In genomic region chr9:81822263-81822865, GRCh38 we compare ENCODE assay signal across 21 cellular contexts.
DNase-seq lines count a peak whose midpoint lies in the region; ATAC-seq, FAIRE-seq and TF ChIP-seq lines count a peak whose summit lies in the region.
"Had no signal": no experiment of that assay in that cellular context is flagged by ENCODE, and none has a peak within 500 bp of the region (broad histone marks: within the 10 kb centered on the region; RNA-seq: fewer than 3 reads in every experiment).

No MANE protein-coding gene starts in this region.

- H4K20me1 ChIP-seq in IMR-90 (ENCODE audit: insufficient read depth, low read length) (no peaks in the 10 kb centered on the region), keratinocyte (ENCODE audit: control insufficient read depth, extremely low read depth, insufficient read depth, low read length) (no peaks in the 10 kb centered on the region)

- H3K36me3 ChIP-seq in IMR-90 (ENCODE audit: control insufficient read depth, insufficient read depth, low read length) (no peaks in the 10 kb centered on the region), WERI-Rb-1 (no peaks in the 10 kb centered on the region), keratinocyte (ENCODE audit: control insufficient read depth in 2 of 2, extremely low read depth in 1 of 2, insufficient read depth in 2 of 2, low read length in 2 of 2) (no peaks in the 10 kb centered on the region)

- H2BK20ac ChIP-seq in IMR-90 (ENCODE audit: low read depth, low read length) = peak overlapping the region; percentile 22; the same call in 1 of the 2 replicates

- H3K27ac ChIP-seq in IMR-90 (ENCODE audit: insufficient read depth, low read length) (no peak overlapping the region), WERI-Rb-1 (peak overlapping the region; percentile 53), keratinocyte (ENCODE audit: control insufficient read depth, insufficient read depth, low read length) (peak overlapping the region; percentile 59), foreskin keratinocyte (no peak overlapping the region)
- H3K27ac ChIP-seq: HL-60, PC-9 had no signal

- H4K91ac ChIP-seq in IMR-90 (ENCODE audit: insufficient read depth, low read depth, low read length) = peak overlapping the region; percentile 9; the same call in 1 of the 2 replicates

- peak overlapping the region; percentile 64; the same call in 1 of the 3 replicates for H2BK15ac ChIP-seq in IMR-90 (ENCODE audit: low read depth, low read length)

- DNase-seq in IMR-90 = no peak
- peak; percentile 91 for DNase-seq in WERI-Rb-1
- no peak for DNase-seq in keratinocyte (ENCODE audit: low read depth, low spot score)
- DNase-seq in retina = peak; percentile 54
- no peak for DNase-seq in posterior cingulate gyrus
- no peak for DNase-seq in NCI-H1436 (lab: John Stamatoyannopoulos, UW)
- no peak for DNase-seq in foreskin keratinocyte
- DNase-seq: ACHN; AML-193; Calu3; CD4-positive, alpha-beta T cell; DMS79; NCI-H1930; NCI-H2171 treated with DMSO at 0.1 percent for 48 hours; NCI-H446 treated with DMSO at 0.1 percent for 48 hours; NCI-H774; PC-9 had no signal

- TF ChIP-seq RAD21 in IMR-90 (IDR thresholded peaks at IDR 0.05; ENCODE audit: low read length) = no peak

- H3K4me1 ChIP-seq in IMR-90 (ENCODE audit: control insufficient read depth, insufficient read depth, low read length) (peaks cover 25% of the 10 kb centered on the region), keratinocyte (ENCODE audit: control insufficient read depth, extremely low read depth, insufficient read depth, low read length) (peaks cover 41% of the 10 kb centered on the region), foreskin keratinocyte (peaks cover 31% of the 10 kb centered on the region)

- peak overlapping the region; percentile 6 for H2BK120ac ChIP-seq in IMR-90 (ENCODE audit: low read depth, low read length)

- H3K14ac ChIP-seq in IMR-90 (replicated peaks; ENCODE audit: low read depth, low read length) = peak overlapping the region; percentile 34; the same call in 1 of the 2 replicates

- dilution Hi-C loops in IMR-90 (cut with HindIII; ENCODE audit: low sequenced_read_pairs, unreplicated experiment) (no loop called here), keratinocyte (cut with MboI; ENCODE audit: extremely low pct_ligation_motif_present, low sequenced_read_pairs) (no loop called here)

- no TSS peak for BruUV-seq in IMR-90 (replicated peaks; lab: Mats Ljungman, UMichigan)

- no peak overlapping the region for H2AFZ ChIP-seq in IMR-90 (replicated peaks; ENCODE audit: low read length, poor library complexity)
- H2AFZ ChIP-seq in keratinocyte (ENCODE audit: control insufficient read depth, low read length) = no peak overlapping the region
- H2AFZ ChIP-seq: PC-9 had no signal

- in situ Hi-C loops in IMR-90 (cut with MboI; ENCODE audit: low sequenced_read_pairs) = no loop called here

- ATAC-seq in IMR-90 (ENCODE audit: low read depth) = no peak
- ATAC-seq in GM21423 (IDR thresholded peaks at IDR 0.05; ENCODE audit: unreplicated experiment) = no peak
- ATAC-seq in foreskin keratinocyte = no peak
- ATAC-seq: HCT116 had no signal

- peak overlapping the region; percentile 30; the same call in 1 of the 2 replicates for H3K4ac ChIP-seq in IMR-90 (ENCODE audit: low read depth, low read length)

- no peak overlapping the region for H3K4me2 ChIP-seq in IMR-90 (ENCODE audit: low read depth, low read length)
- H3K4me2 ChIP-seq in keratinocyte (ENCODE audit: control insufficient read depth, extremely low read depth, insufficient read depth, low read depth, low read length) = peak overlapping the region; percentile 35
- H3K4me2 ChIP-seq: PC-9 had no signal

- no peak for TF ChIP-seq POLR2A in IMR-90 (IDR thresholded peaks at IDR 0.05; ENCODE audit: low read depth, low read length)

- no peak overlapping the region for H2AK9ac ChIP-seq in IMR-90 (replicated peaks; ENCODE audit: low read depth, low read length, poor library complexity)

- CTCF ChIA-PET in IMR-90 (lab: Yijun Ruan, JAX) = no interaction called here

- peak overlapping the region; percentile 34; the same call in 1 of the 2 replicates for H3K18ac ChIP-seq in IMR-90 (ENCODE audit: low read depth, low read length)

- peak overlapping the region; percentile 62 for H2AK5ac ChIP-seq in IMR-90 (ENCODE audit: low read depth, low read length)

- no peaks in the 10 kb centered on the region for H3K79me1 ChIP-seq in IMR-90 (ENCODE audit: low read depth in 1 of 2, low read length in 2 of 2)

- FAIRE-seq in keratinocyte (lab: Jason Lieb, UNC) = peak; percentile 20
- FAIRE-seq: HTR-8/SVneo had no signal

- H3K4me3 ChIP-seq in IMR-90 (ENCODE audit: insufficient read depth, low read depth, low read length) (no peak overlapping the region), WERI-Rb-1 (ENCODE audit: low read depth, low read length) (no peak overlapping the region), keratinocyte (ENCODE audit: control insufficient read depth in 2 of 3, extremely low read depth in 1 of 3, insufficient read depth in 2 of 3, low read depth in 1 of 3, low read length in 3 of 3) (no peak overlapping the region)
- H3K4me3 ChIP-seq: PC-9 had no signal

- no peak overlapping the region for H3K23ac ChIP-seq in IMR-90 (ENCODE audit: low read depth, low read length)

- peak overlapping the region in 1 of 2 experiments; percentile 40; a peak in 1 of 4 replicates for H4K8ac ChIP-seq in IMR-90 (ENCODE audit: low read depth in 2 of 2, low read length in 2 of 2)

- peak overlapping the region; percentile 10 for H4K5ac ChIP-seq in IMR-90 (ENCODE audit: low read depth, low read length)

- no peak overlapping the region for H3K56ac ChIP-seq in IMR-90 (ENCODE audit: extremely low read depth, insufficient read depth, low read length)

- no peak for TF ChIP-seq CTCF in IMR-90 (conservative IDR thresholded peaks at IDR 0.05; ENCODE audit: low read depth, low read length)
- TF ChIP-seq CTCF in WERI-Rb-1 (IDR thresholded peaks at IDR 0.05; ENCODE audit: low read depth, low read length) = no peak
- no peak for TF ChIP-seq CTCF in keratinocyte (optimal IDR thresholded peaks at IDR 0.05 in 1 of 3, IDR thresholded peaks at IDR 0.05 in 1 of 3, conservative IDR thresholded peaks at IDR 0.05 in 1 of 3; ENCODE audit: extremely low read depth in 1 of 3, insufficient read depth in 2 of 3, low read length in 3 of 3)
- TF ChIP-seq CTCF in foreskin keratinocyte (conservative IDR thresholded peaks at IDR 0.05) = no peak

- no peak overlapping the region for H2BK5ac ChIP-seq in IMR-90 (ENCODE audit: low read depth, low read length, poor library complexity, severe bottlenecking)

- POLR2A ChIA-PET in IMR-90 (lab: Charles Lee; ENCODE audit: unreplicated experiment) = no interaction called here

- intact Hi-C loops in IMR-90 (cut with micrococcal nuclease) (no loop called here), posterior cingulate gyrus (cut with DNase I) (no loop called here)

- H3K9me1 ChIP-seq in IMR-90 (ENCODE audit: insufficient read depth, low read length) (peaks cover 6% of the 10 kb centered on the region), keratinocyte (ENCODE audit: control insufficient read depth, extremely low read depth, insufficient read depth, low read length) (no peaks in the 10 kb centered on the region)

- 70% methylated on average over 2 of the region's 7 CpGs; no CpG with 5 or more reads in 1 of the 2 experiments for WGBS in IMR-90 (ENCODE audit: extremely low coverage in 2 of 2, insufficient read length in 1 of 2), 2 experiments

- no peak overlapping the region for H3K9ac ChIP-seq in IMR-90 (ENCODE audit: low read depth, low read length)
- peak overlapping the region; percentile 13 for H3K9ac ChIP-seq in keratinocyte (ENCODE audit: control insufficient read depth, extremely low read depth, insufficient read depth, low read length)

- H3K27me3 ChIP-seq in IMR-90 (ENCODE audit: control insufficient read depth, insufficient read depth, low read length) (no peaks in the 10 kb centered on the region), WERI-Rb-1 (ENCODE audit: insufficient read depth, low read depth, severe bottlenecking) (no peaks in the 10 kb centered on the region), keratinocyte (ENCODE audit: control insufficient read depth, extremely low read depth, insufficient read depth, low read length) (no peaks in the 10 kb centered on the region), foreskin keratinocyte (no peaks in the 10 kb centered on the region)

- H3K9me3 ChIP-seq in IMR-90 (ENCODE audit: control insufficient read depth, insufficient read depth, low read length) (no peaks in the 10 kb centered on the region), WERI-Rb-1 (ENCODE audit: severe bottlenecking) (no peaks in the 10 kb centered on the region), keratinocyte (ENCODE audit: control insufficient read depth, low read depth, low read length) (no peaks in the 10 kb centered on the region)

- no peaks in the 10 kb centered on the region for H3K79me2 ChIP-seq in keratinocyte (ENCODE audit: control insufficient read depth, insufficient read depth, low read length)

TF ChIP-seq in IMR-90, 13 proteins besides CTCF, POLR2A, EP300 and RAD21:
- TF ChIP-seq USF2 (IDR thresholded peaks at IDR 0.05; ENCODE audit: low read depth, low read length) = no peak
- TF ChIP-seq CHD1 (IDR thresholded peaks at IDR 0.05; ENCODE audit: low read depth, low read length) = no peak
- no peak for TF ChIP-seq SMC3 (IDR thresholded peaks at IDR 0.05; ENCODE audit: low read depth, low read length)
- no peak for TF ChIP-seq RFX5 (IDR thresholded peaks at IDR 0.05; ENCODE audit: low read depth, low read length)

Comparison
In these comparisons a context has a peak if more than half of its experiments do, and no peak if none do; other contexts are left out.
1. DNase-seq: peak in WERI-Rb-1 (single experiment) and retina (single experiment); none in IMR-90 (single experiment), keratinocyte (single experiment), posterior cingulate gyrus (0 of 10), NCI-H1436 (single experiment) and foreskin keratinocyte (0 of 2).
2. H3K27ac ChIP-seq: peak in WERI-Rb-1 (single experiment) and keratinocyte (single experiment); none in IMR-90 (single experiment) and foreskin keratinocyte (single experiment).